In the genomic region with DNA sequence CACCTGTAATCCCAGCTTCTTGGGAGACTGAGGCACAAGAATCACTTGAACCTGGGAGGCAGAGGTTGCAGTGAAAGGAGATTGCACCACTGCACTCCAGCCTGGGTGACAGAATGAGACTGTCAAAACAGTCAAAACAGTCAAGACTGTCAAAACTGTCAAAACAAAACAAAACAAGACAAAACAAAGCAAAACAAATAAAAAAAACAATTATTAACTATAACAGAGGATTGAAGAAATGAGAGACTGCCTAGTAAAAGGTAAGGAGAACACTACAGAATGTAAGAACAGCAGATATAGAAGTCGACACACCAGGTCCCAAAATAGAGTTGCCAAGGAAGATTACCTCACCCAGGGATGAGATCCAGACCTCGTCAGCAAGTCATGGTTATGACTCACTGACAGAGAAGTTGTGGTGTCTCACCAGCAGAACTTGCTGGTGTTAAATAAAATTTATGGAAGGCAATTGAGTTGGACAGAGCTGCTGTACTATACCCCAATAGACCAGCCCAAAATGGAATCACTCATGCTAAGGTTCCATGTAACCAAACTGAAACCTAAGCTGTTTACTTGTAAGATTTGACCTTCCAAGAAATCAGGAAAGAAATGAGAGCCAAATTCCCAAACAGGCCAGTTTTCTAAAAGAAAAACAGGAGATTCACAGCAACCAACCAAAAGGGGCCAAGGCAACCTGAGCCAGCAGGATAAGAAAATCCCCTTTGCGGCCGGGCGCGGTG, we compare ENCODE assay signal across 11 cellular contexts. TPM values are rescaled to one million over a fixed set of nuclear protein-coding genes. Genes with fewer than 3 reads are reported as not detected.
DNase-seq lines count a peak whose midpoint lies in the region; TF ChIP-seq lines count a peak whose summit lies in the region.
"Had no signal": no experiment of that assay in that cellular context is flagged by ENCODE, and none has a peak within 500 bp of the region (broad histone marks: within the 10 kb centered on the region; RNA-seq: fewer than 3 reads in every experiment).

No MANE protein-coding gene starts in this region.

- no peak for TF ChIP-seq CTCF in endothelial cell (IDR thresholded peaks at IDR 0.05; ENCODE audit: unreplicated experiment)

- H3K4me3 Mint-ChIP-seq in endothelial cell (ENCODE audit: unreplicated experiment) = no peak overlapping the region
- H3K4me3 Mint-ChIP-seq: CD4-positive, alpha-beta T cell had no signal

- H3K4me1 Mint-ChIP-seq in endothelial cell (ENCODE audit: unreplicated experiment) = no peaks in the 10 kb centered on the region

- no peaks in the 10 kb centered on the region for H3K36me3 Mint-ChIP-seq in endothelial cell (ENCODE audit: low read depth, unreplicated experiment)

- no peaks in the 10 kb centered on the region for H3K27me3 Mint-ChIP-seq in endothelial cell (ENCODE audit: unreplicated experiment)
- H3K27me3 Mint-ChIP-seq: CD4-positive, alpha-beta T cell had no signal

- DNase-seq in A172 (ENCODE audit: low spot score) = peak; percentile 89
- DNase-seq in HK-2 (ENCODE audit: unreplicated experiment) = peak; percentile 20
- peak; percentile 89 for DNase-seq in amniotic epithelial cell (ENCODE audit: low read depth)
- DNase-seq in islet precursor cell = peak; percentile 64
- DNase-seq in cerebellum (ENCODE audit: low spot score) = no peak
- no peak for DNase-seq in NCI-H345 treated with DMSO at 0.1 percent for 48 hours (lab: John Stamatoyannopoulos, UW; ENCODE audit: unreplicated experiment)
- DNase-seq in stimulated activated CD4-positive, alpha-beta T cell treated with anti-CD3 and anti-CD28 coated beads, Interleukin-15, amount 100 ng/mL, for 24 hours = no peak
- DNase-seq in endothelial cell (ENCODE audit: low spot score) = no peak
- DNase-seq: CD4-positive, alpha-beta T cell; NCI-H82 had no signal

- no peaks in the 10 kb centered on the region for H3K9me3 Mint-ChIP-seq in endothelial cell (ENCODE audit: unreplicated experiment)
- H3K9me3 Mint-ChIP-seq: CD4-positive, alpha-beta T cell had no signal

- H3K27ac Mint-ChIP-seq in endothelial cell (ENCODE audit: unreplicated experiment) = no peak overlapping the region
- H3K27ac Mint-ChIP-seq: CD4-positive, alpha-beta T cell had no signal

RNA-seq across cellular contexts. Expression of gene GK, which starts 32.1 kb away (rescaled TPM):
- 13.8 and 17.6 TPM in 2 replicates for total RNA-seq in A172 (2014; rRNA removed; shearing (Covaris generic))
- 13.8 TPM for total RNA-seq in cerebellum
- 2.4 TPM for total RNA-seq in endothelial cell (ENCODE audit: unreplicated experiment)

RNA-seq across cellular contexts. Expression of gene TASL, which starts 43.6 kb away (rescaled TPM):
- not detected in 2 replicates for total RNA-seq in A172 (2014; rRNA removed; shearing (Covaris generic))
- total RNA-seq in cerebellum (0.73 TPM), endothelial cell (ENCODE audit: unreplicated experiment) (not detected)
- total RNA-seq: osteocyte had no signal

Comparison
In these comparisons a context has a peak if more than half of its experiments do, and no peak if none do; other contexts are left out.
1. DNase-seq: peak in A172 (single experiment), HK-2 (single experiment), amniotic epithelial cell (single experiment) and islet precursor cell (single experiment); none in cerebellum (single experiment), NCI-H345 treated with DMSO at 0.1 percent for 48 hours (single experiment), stimulated activated CD4-positive, alpha-beta T cell treated with anti-CD3 and anti-CD28 coated beads, Interleukin-15, amount 100 ng/mL, for 24 hours (single experiment) and endothelial cell (single experiment).